8 cellular contexts compared by ENCODE assay signal in the genomic region with DNA sequence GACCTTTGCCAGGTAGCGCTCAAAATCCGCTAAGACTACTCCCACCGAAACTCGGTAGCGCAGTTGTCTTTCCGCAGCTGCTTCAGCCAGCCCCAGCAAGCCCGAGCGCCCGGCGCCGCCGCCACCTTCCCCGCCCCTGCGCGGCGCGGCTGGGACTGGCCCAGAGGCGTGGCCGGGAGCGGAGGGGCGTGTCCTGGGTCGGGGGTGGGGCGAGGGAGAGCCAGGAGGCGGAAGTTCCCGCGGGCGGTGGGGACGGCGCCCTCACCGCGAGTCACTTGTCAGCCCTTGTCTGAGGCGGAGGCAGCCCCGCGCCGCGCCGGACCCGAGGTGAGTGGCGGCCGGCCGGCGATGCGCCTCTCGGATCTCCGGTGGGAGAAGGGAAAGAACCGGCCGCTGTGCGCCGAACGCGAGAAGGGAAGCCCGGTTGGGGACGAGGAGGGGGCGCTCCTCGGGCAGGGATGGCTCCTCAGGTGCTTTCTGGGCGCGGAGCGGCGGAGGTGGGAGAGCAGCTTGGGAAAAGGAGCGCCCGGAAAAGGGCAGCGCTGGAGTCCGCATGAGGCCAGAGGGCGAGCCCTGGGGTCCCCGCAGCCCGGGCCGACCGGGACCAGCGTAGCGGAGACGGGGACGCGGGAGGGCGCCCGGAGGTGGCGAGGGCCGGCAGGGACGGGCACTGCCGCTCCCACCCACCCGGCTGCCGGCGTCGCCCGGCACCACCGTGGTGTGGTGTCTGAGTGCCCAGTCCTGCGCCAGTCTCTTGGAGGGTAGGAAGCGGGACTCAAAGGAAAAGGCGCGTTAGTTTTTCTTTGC. TPM values are rescaled to one million over a fixed set of nuclear protein-coding genes. Genes with fewer than 3 reads are reported as not detected.
DNase-seq lines count a peak whose midpoint lies in the region; ATAC-seq lines count a peak whose summit lies in the region.

A gene with protein sequence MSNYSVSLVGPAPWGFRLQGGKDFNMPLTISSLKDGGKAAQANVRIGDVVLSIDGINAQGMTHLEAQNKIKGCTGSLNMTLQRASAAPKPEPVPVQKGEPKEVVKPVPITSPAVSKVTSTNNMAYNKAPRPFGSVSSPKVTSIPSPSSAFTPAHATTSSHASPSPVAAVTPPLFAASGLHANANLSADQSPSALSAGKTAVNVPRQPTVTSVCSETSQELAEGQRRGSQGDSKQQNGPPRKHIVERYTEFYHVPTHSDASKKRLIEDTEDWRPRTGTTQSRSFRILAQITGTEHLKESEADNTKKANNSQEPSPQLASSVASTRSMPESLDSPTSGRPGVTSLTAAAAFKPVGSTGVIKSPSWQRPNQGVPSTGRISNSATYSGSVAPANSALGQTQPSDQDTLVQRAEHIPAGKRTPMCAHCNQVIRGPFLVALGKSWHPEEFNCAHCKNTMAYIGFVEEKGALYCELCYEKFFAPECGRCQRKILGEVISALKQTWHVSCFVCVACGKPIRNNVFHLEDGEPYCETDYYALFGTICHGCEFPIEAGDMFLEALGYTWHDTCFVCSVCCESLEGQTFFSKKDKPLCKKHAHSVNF (plus strand): TSS at position 274 of the 807 bp plus-strand sequence. CDS start 3,347 bp downstream, outside the sequence.

- peaks cover 15% of the 10 kb centered on the region for H3K27me3 ChIP-seq in CD4-positive, CD25-positive, alpha-beta regulatory T cell (ENCODE audit: control insufficient read depth, insufficient read depth, low read length)
- peaks cover 5% of the 10 kb centered on the region for H3K27me3 ChIP-seq in ectodermal cell (ENCODE audit: control insufficient read depth, insufficient read depth, low read length, poor library complexity, severe bottlenecking)

- CTCF ChIA-PET in activated CD8-positive, alpha-beta T cell treated with anti-CD3 and anti-CD28 coated beads, Interleukin-2, amount 10 ng/mL, durations not matched to agents 7 days and 5 days (lab: Charles Lee), result interaction anchor here (1.2 to 1.4 kb wide), 2 partner anchors 43 to 45 kb away, joined by 3 to 5 read pairs; no protein-coding TSS in a partner anchor

- 0 to 1% methylated on average over 89 of the region's 89 CpGs for WGBS in ectodermal cell, 2 experiments

- no peaks in the 10 kb centered on the region for H3K9me3 Mint-ChIP-seq in CD4-positive, CD25-positive, alpha-beta regulatory T cell
- H3K9me3 Mint-ChIP-seq in activated CD8-positive, alpha-beta T cell treated with anti-CD3 and anti-CD28 coated beads, Interleukin-2, amount 10 ng/mL, durations not matched to agents 7 days and 5 days (ENCODE audit: insufficient read depth), result no peaks in the 10 kb centered on the region

- peaks cover 27 to 36% (median 30%) of the 10 kb centered on the region in 4 donors for H3K4me1 Mint-ChIP-seq in CD4-positive, CD25-positive, alpha-beta regulatory T cell
- peaks cover 16% of the 10 kb centered on the region for H3K4me1 Mint-ChIP-seq in activated CD8-positive, alpha-beta T cell treated with anti-CD3 and anti-CD28 coated beads, Interleukin-2, amount 10 ng/mL, durations not matched to agents 7 days and 5 days (ENCODE audit: low read depth)

- no peaks in the 10 kb centered on the region for H3K36me3 ChIP-seq in CD4-positive, CD25-positive, alpha-beta regulatory T cell (ENCODE audit: control insufficient read depth, insufficient read depth, low read length)
- H3K36me3 ChIP-seq in ectodermal cell (ENCODE audit: control insufficient read depth, insufficient read depth, low read length), result peaks cover 4% of the 10 kb centered on the region

- H3K4me3 ChIP-seq in CD4-positive, CD25-positive, alpha-beta regulatory T cell (ENCODE audit: low read depth, low read length), result peak within 1 kb of the TSS; percentile 88
- peak within 1 kb of the TSS; percentile 87 for H3K4me3 ChIP-seq in ectodermal cell (ENCODE audit: insufficient read depth, low read depth, low read length)

- peak within 1 kb of the TSS; percentile 66 to 85 (median 71) for H3K27ac Mint-ChIP-seq in CD4-positive, CD25-positive, alpha-beta regulatory T cell
- H3K27ac Mint-ChIP-seq in activated CD8-positive, alpha-beta T cell treated with anti-CD3 and anti-CD28 coated beads, Interleukin-2, amount 10 ng/mL, durations not matched to agents 7 days and 5 days, result peak within 1 kb of the TSS; percentile 73

- ATAC-seq in CD4-positive, CD25-positive, alpha-beta regulatory T cell (ENCODE audit: low read depth in 2 of 2), result peak; percentile 97 to 98
- ATAC-seq in GM19372 (IDR thresholded peaks at IDR 0.05; ENCODE audit: low read depth, unreplicated experiment) (peak; percentile 87), HG03521 (IDR thresholded peaks at IDR 0.05; ENCODE audit: unreplicated experiment) (peak; percentile 92)
- peak; percentile 98 for ATAC-seq in activated CD8-positive, alpha-beta T cell treated with anti-CD3 and anti-CD28 coated beads, Interleukin-2, amount 10 ng/mL, durations not matched to agents 7 days and 5 days

- H3K4me3 Mint-ChIP-seq in CD4-positive, CD25-positive, alpha-beta regulatory T cell, result peak within 1 kb of the TSS; percentile 90 to 96 (median 92)
- peak within 1 kb of the TSS; percentile 76 for H3K4me3 Mint-ChIP-seq in activated CD8-positive, alpha-beta T cell treated with anti-CD3 and anti-CD28 coated beads, Interleukin-2, amount 10 ng/mL, durations not matched to agents 7 days and 5 days

- H3K27me3 Mint-ChIP-seq in CD4-positive, CD25-positive, alpha-beta regulatory T cell, result peaks cover 26% of the 10 kb centered on the region
- peaks cover 29% of the 10 kb centered on the region for H3K27me3 Mint-ChIP-seq in activated CD8-positive, alpha-beta T cell treated with anti-CD3 and anti-CD28 coated beads, Interleukin-2, amount 10 ng/mL, durations not matched to agents 7 days and 5 days (ENCODE audit: low read depth)

- peaks cover 22% of the 10 kb centered on the region for H3K4me1 ChIP-seq in CD4-positive, CD25-positive, alpha-beta regulatory T cell (ENCODE audit: control insufficient read depth, insufficient read depth, low read length, poor library complexity, severe bottlenecking)
- peaks cover 9% of the 10 kb centered on the region for H3K4me1 ChIP-seq in ectodermal cell (ENCODE audit: control insufficient read depth, insufficient read depth, low read length)

- no peaks in the 10 kb centered on the region for H3K9me3 ChIP-seq in CD4-positive, CD25-positive, alpha-beta regulatory T cell (ENCODE audit: control insufficient read depth in 2 of 2, low read length in 2 of 2)
- H3K9me3 ChIP-seq in ectodermal cell (ENCODE audit: control insufficient read depth, low read length), result no peaks in the 10 kb centered on the region

- DNase-seq in CD4-positive, CD25-positive, alpha-beta regulatory T cell, result peak; percentile 82 to 93 (median 85)
- DNase-seq in NCI-H82 (lab: John Stamatoyannopoulos, UW) (peak; percentile 91), lung microvascular endothelial cell (ENCODE audit: low read depth in 2 of 2) (peak; percentile 94 to 95)
- DNase-seq in activated CD8-positive, alpha-beta T cell treated with anti-CD3 and anti-CD28 coated beads, Interleukin-2, amount 10 ng/mL, durations not matched to agents 7 days and 5 days, result peak; percentile 89
- peak; percentile 74 to 85 (median 77) for DNase-seq in stimulated activated CD4-positive, alpha-beta T cell treated with anti-CD3 and anti-CD28 coated beads, TNF-alpha, amount 100 ng/mL, for 48 hours (ENCODE audit: low read depth in 3 of 3)

- H3K36me3 Mint-ChIP-seq in CD4-positive, CD25-positive, alpha-beta regulatory T cell, result peaks cover 4% of the 10 kb centered on the region
- peaks cover 3% of the 10 kb centered on the region for H3K36me3 Mint-ChIP-seq in activated CD8-positive, alpha-beta T cell treated with anti-CD3 and anti-CD28 coated beads, Interleukin-2, amount 10 ng/mL, durations not matched to agents 7 days and 5 days (ENCODE audit: low read depth)

- H3K27ac ChIP-seq in CD4-positive, CD25-positive, alpha-beta regulatory T cell (ENCODE audit: insufficient read depth, low read length, poor library complexity, severe bottlenecking), result peak within 1 kb of the TSS; percentile 73
- peak within 1 kb of the TSS; percentile 74 for H3K27ac ChIP-seq in ectodermal cell (ENCODE audit: insufficient read depth, low read depth, low read length, poor library complexity, severe bottlenecking)

- POLR2A ChIA-PET in activated CD8-positive, alpha-beta T cell treated with anti-CD3 and anti-CD28 coated beads, Interleukin-2, amount 10 ng/mL, durations not matched to agents 7 days and 5 days (lab: Charles Lee), result no interaction called here

RNA-seq across cellular contexts. Expression of the gene that starts here (rescaled TPM):
- 36.5 TPM for total RNA-seq in CD4-positive, CD25-positive, alpha-beta regulatory T cell
- 10 to 100 TPM; 42.1 to 64.5 (median 47.1) TPM for polyA plus RNA-seq in CD4-positive, CD25-positive, alpha-beta regulatory T cell
- 10 to 100 TPM; 18.1 to 18.3 TPM for total RNA-seq in activated CD8-positive, alpha-beta T cell treated with anti-CD3 and anti-CD28 coated beads, Interleukin-2, amount 10 ng/mL, durations not matched to agents 7 days and 5 days
- polyA plus RNA-seq in ectodermal cell (2013, experiment 1 of 4), result 45.2 TPM
- 39.6 TPM for polyA plus RNA-seq in ectodermal cell (2013, experiment 2 of 4)
- polyA plus RNA-seq in ectodermal cell (2013, experiment 3 of 4), result 29.0 TPM
- 37.0 TPM for polyA plus RNA-seq in ectodermal cell (2013, experiment 4 of 4)
- 68.9 and 70.8 TPM in 2 replicates for total RNA-seq in lung microvascular endothelial cell

Comparison
In these comparisons a context has a peak if more than half of its experiments do, and no peak if none do; other contexts are left out.
1. Peak in every context shown above with its lines: DNase-seq, ATAC-seq, H3K4me3 ChIP-seq and H3K27ac ChIP-seq.